28 cellular contexts compared by ENCODE assay signal in the genomic region with DNA sequence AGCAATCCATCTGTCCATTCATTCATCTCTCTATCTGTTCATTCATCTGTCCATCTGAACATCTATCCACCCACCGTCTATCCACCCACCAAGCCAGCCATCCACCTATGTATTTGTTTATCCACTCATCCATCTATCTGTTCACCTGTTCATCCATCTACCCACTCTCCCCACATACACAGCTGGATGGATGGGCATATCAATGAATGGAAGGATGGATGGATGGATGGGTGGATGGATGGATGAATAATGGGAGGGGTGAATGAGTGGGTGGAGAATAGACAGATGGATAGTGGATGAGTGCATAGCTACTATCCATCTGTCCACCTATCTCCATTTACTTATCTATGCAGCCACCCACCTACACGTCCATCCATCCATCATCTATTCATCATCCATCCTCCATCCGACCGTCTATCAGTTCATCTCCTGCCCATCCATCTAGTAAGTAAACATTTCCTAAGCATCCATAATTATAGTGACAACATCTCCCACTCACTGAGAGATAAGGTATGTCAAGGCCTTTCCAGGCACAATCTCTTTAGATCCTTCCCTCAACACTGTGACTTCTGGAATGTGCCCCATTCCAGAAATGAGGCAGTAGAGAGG. TPM values are rescaled to one million over a fixed set of nuclear protein-coding genes. Genes with fewer than 3 reads are reported as not detected.
DNase-seq lines count a peak whose midpoint lies in the region; ATAC-seq, FAIRE-seq and TF ChIP-seq lines count a peak whose summit lies in the region.
"Had no signal": no experiment of that assay in that cellular context is flagged by ENCODE, and none has a peak within 500 bp of the region (broad histone marks: within the 10 kb centered on the region; RNA-seq: fewer than 3 reads in every experiment).

No MANE protein-coding gene starts in this region.

- H3K36me3 ChIP-seq in K562 (ENCODE audit: control insufficient read depth, insufficient read depth, low read length) (no peaks in the 10 kb centered on the region), right lobe of liver (no peaks in the 10 kb centered on the region)
- H3K36me3 ChIP-seq: BE2C; BLaER1 treated with 17β-estradiol and CSF1 and Interleukin-3, amounts not matched to agents 10 nM and 100 nM had no signal

- TF ChIP-seq RAD21 in K562 (CRISPR knock-in tag; conservative IDR thresholded peaks at IDR 0.05 in 1 of 2, IDR thresholded peaks at IDR 0.05 in 1 of 2): no peak

- H3K9ac ChIP-seq in K562 (ENCODE audit: insufficient read depth in 1 of 2, low read depth in 2 of 2, low read length in 2 of 2): no peak overlapping the region
- H3K9ac ChIP-seq: BLaER1 treated with 17β-estradiol and CSF1 and Interleukin-3, amounts not matched to agents 10 nM and 100 nM had no signal

- in situ Hi-C loops in K562 (cut with MboI): no loop called here

- H3K9me3 ChIP-seq in K562 (replicated peaks; ENCODE audit: control insufficient read depth, insufficient read depth, low read depth, low read length) (no peaks in the 10 kb centered on the region), right lobe of liver (no peaks in the 10 kb centered on the region)
- H3K9me3 ChIP-seq: A549, BE2C had no signal

- no peak for TF ChIP-seq EP300 in K562 (IDR thresholded peaks at IDR 0.05; ENCODE audit: low read length)

- 3% methylated on average over 4 of the region's 4 CpGs for WGBS in K562 (ENCODE audit: insufficient coverage, low coverage, missing lambda C conversion rate)
- 45% methylated on average over 4 of the region's 4 CpGs for WGBS in right lobe of liver (ENCODE audit: insufficient coverage, low coverage, low lambda C conversion rate, missing lambda C conversion rate)

- POLR2A ChIA-PET in K562 (lab: Yijun Ruan, JAX): interaction anchor here (0.5 to 1.8 kb wide), 7 partner anchors 8 to 798 kb away, joined by 3 to 5 read pairs (median 3); partner anchors contain the start of gene PCK1

- H3K4me2 ChIP-seq in K562 (ENCODE audit: insufficient read depth, low read length): no peak overlapping the region
- H3K4me2 ChIP-seq: A549; BLaER1 treated with 17β-estradiol and CSF1 and Interleukin-3, amounts not matched to agents 10 nM and 100 nM; GM23338 had no signal

- H2AFZ ChIP-seq in K562 (ENCODE audit: low read depth, low read length): no peak overlapping the region
- H2AFZ ChIP-seq: GM23338 had no signal

- H4K20me1 ChIP-seq in K562 (replicated peaks; ENCODE audit: control insufficient read depth, insufficient read depth, low read length): no peaks in the 10 kb centered on the region
- H4K20me1 ChIP-seq: BLaER1 treated with 17β-estradiol and CSF1 and Interleukin-3, amounts not matched to agents 10 nM and 100 nM had no signal

- no peak for ATAC-seq in K562
- no peak for ATAC-seq in right lobe of liver
- ATAC-seq: A549, GM23338, HCT116 had no signal

- BruUV-seq in K562 (replicated peaks; lab: Mats Ljungman, UMichigan): no TSS peak

- no peaks in the 10 kb centered on the region for H3K79me2 ChIP-seq in K562 (ENCODE audit: control insufficient read depth, insufficient read depth, low read length)

- FAIRE-seq in HTR-8/SVneo (lab: Jason Lieb, UNC): peak; percentile 97
- FAIRE-seq in K562 (lab: Jason Lieb, UNC): no peak
- FAIRE-seq: A549, D721Med, GM12891, GM18507 had no signal

- H3K4me3 ChIP-seq in K562: no peak overlapping the region
- no peak overlapping the region for H3K4me3 ChIP-seq in right lobe of liver
- H3K4me3 ChIP-seq: A549; BLaER1 treated with 17β-estradiol and CSF1 and Interleukin-3, amounts not matched to agents 10 nM and 100 nM; GM23338 had no signal

- DNase-seq in HTR-8/SVneo (ENCODE audit: insufficient read length, low spot score) (no peak), K562 (ENCODE audit: extremely low read depth in 1 of 4, low spot score in 3 of 4) (no peak), right lobe of liver (no peak), NCI-H226 (no peak), DMS 273 (lab: John Stamatoyannopoulos, UW; ENCODE audit: unreplicated experiment) (no peak)
- DNase-seq in activated CD8-positive, alpha-beta memory T cell treated with anti-CD3 and anti-CD28 coated beads, Interleukin-2, amount 50 U/mL, for 48 hours: no peak
- DNase-seq: 8988T; ACHN; AML-193; BE2C; CD4-positive, alpha-beta T cell; CD8-positive, alpha-beta memory T cell; DMS53; DMS79 treated with DMSO at 0.1 percent for 48 hours; GF-D8; H9; HFFc6 had no signal

- intact Hi-C loops in K562 (cut with micrococcal nuclease) (no loop called here), right lobe of liver (cut with DNase I) (no loop called here)

- TF ChIP-seq POLR2A in K562 (conservative IDR thresholded peaks at IDR 0.05) (no peak), right lobe of liver (IDR thresholded peaks at IDR 0.05) (no peak)

- H3K27ac ChIP-seq in K562 (ENCODE audit: extremely low read depth, low read depth, low read length): no peak overlapping the region
- H3K27ac ChIP-seq in right lobe of liver: peak overlapping the region in 2 of 3 donors; percentile 58 to 82
- H3K27ac ChIP-seq: A549; BLaER1 treated with 17β-estradiol and CSF1 and Interleukin-3, amounts not matched to agents 10 nM and 100 nM had no signal

- TF ChIP-seq CTCF in K562 (IDR thresholded peaks at IDR 0.05 in 2 of 3, conservative IDR thresholded peaks at IDR 0.05 in 1 of 3; ENCODE audit: insufficient read depth in 2 of 3, low read depth in 1 of 3, low read length in 3 of 3) (no peak), right lobe of liver (IDR thresholded peaks at IDR 0.05) (no peak)

- CTCF ChIA-PET in K562 (lab: Yijun Ruan, JAX; ENCODE audit: low intra/inter-chr PET ratio): interaction anchor here (1.1 kb wide), 1 partner anchor 51 kb away, joined by 4 read pairs; no protein-coding TSS in a partner anchor

- no peaks in the 10 kb centered on the region for H3K9me1 ChIP-seq in K562 (ENCODE audit: control insufficient read depth, insufficient read depth, low read length)

- H3K27me3 ChIP-seq in K562 (ENCODE audit: control insufficient read depth in 2 of 2, insufficient read depth in 2 of 2, low read length in 2 of 2): peaks cover 21 to 54% of the 10 kb centered on the region in 2 experiments; a peak in 4 of 5 replicates
- H3K27me3 ChIP-seq in right lobe of liver: no peaks in the 10 kb centered on the region

- peaks cover 26 to 39% of the 10 kb centered on the region in 2 experiments for H3K4me1 ChIP-seq in K562 (replicated peaks in 1 of 2; ENCODE audit: control insufficient read depth in 2 of 2, insufficient read depth in 2 of 2, low read length in 2 of 2)
- peaks cover 0 to 42% (median 19%) of the 10 kb centered on the region in 4 donors for H3K4me1 ChIP-seq in right lobe of liver
- H3K4me1 ChIP-seq: A549, BE2C had no signal

RNA-seq across cellular contexts. Expression of gene PCK1, which starts 16.1 kb away (rescaled TPM):
- 0.70 and 2.3 TPM in 2 replicates for total RNA-seq in K562 (2011; cell fraction: chromatin; rRNA removed; ENCODE audit: low replicate concordance)
- total RNA-seq in K562 (2011; cell fraction: nucleolus; rRNA removed): 0.92 and 1.3 TPM in 2 replicates
- total RNA-seq in K562 (2011; cell fraction: nucleoplasm; rRNA removed): 0.38 and 1.2 TPM in 2 replicates
- total RNA-seq in K562 (2014; rRNA removed) (0.05 and 0.16 TPM in 2 replicates), K562 (2014; rRNA removed; fragmentation: Illumina TruSeq; extraction: Trizol) (0.13 and 0.18 TPM in 2 replicates), K562 (2015; rRNA removed; fragmentation: Illumina TruSeq; extraction: Trizol) (0.29 and 0.30 TPM in 2 replicates), K562 (2021) (0.54 and 0.73 TPM in 2 replicates), right lobe of liver (1,000 to 10,000 TPM in 2 of 6 experiments, 100 to 1,000 TPM in 4; 187 to 1,757 (median 778) TPM)
- polyA plus RNA-seq in K562 (2011; rRNA removed) (0.09 and 0.15 TPM in 2 replicates), K562 (2014; fragmentation: Illumina TruSeq; extraction: Trizol) (0.12 and 0.14 TPM in 2 replicates), K562 (2014; fragmentation: Nextera tagmentation; extraction: Ambion mirVana) (under 1 TPM; 0.10 to 0.15 TPM), K562 (2014; rRNA removed) (0.12 and 0.46 TPM in 2 replicates)
- 0.04 and 0.48 TPM in 2 replicates for polyA plus RNA-seq in K562 (2011; cell fraction: cytosol; rRNA removed)
- 0.90 and 1.5 TPM in 2 replicates for polyA plus RNA-seq in K562 (2011; cell fraction: nucleus; rRNA removed)
- polyA plus RNA-seq in K562 (2012): 0.14 and 0.21 TPM in 2 replicates
- polyA minus RNA-seq in K562 (2011; rRNA and poly(A)+ RNA removed): 0.72 and 1.2 TPM in 2 replicates
- 1.2 TPM in 1 of 2 replicates, not detected in the other for polyA minus RNA-seq in K562 (2011; cell fraction: cytosol; rRNA and poly(A)+ RNA removed)
- polyA minus RNA-seq in K562 (2011; cell fraction: nucleus; rRNA and poly(A)+ RNA removed): 0.67 and 1.1 TPM in 2 replicates
- total RNA-seq: CD4-positive, alpha-beta T cell; CD8-positive, alpha-beta memory T cell; Daoy; G401; GM23338; H9; HFFc6 had no signal
- polyA plus RNA-seq: CD14-positive monocyte; CD8-positive, alpha-beta memory T cell; GM23338 had no signal

RNA-seq across cellular contexts. Expression of gene ZBP1, which starts 43.2 kb away (rescaled TPM):
- total RNA-seq in K562 (2011; cell fraction: chromatin; rRNA removed; ENCODE audit: low replicate concordance): not detected in 2 replicates
- total RNA-seq in K562 (2011; cell fraction: nucleolus; rRNA removed): not detected in 2 replicates
- total RNA-seq in K562 (2011; cell fraction: nucleoplasm; rRNA removed): not detected in 2 replicates
- total RNA-seq in K562 (2014; rRNA removed) (not detected in 2 replicates), K562 (2014; rRNA removed; fragmentation: Illumina TruSeq; extraction: Trizol) (not detected in 2 replicates), K562 (2015; rRNA removed; fragmentation: Illumina TruSeq; extraction: Trizol) (not detected in 2 replicates), K562 (2021) (not detected in 2 replicates), right lobe of liver (under 1 TPM in 4 of 6 experiments, not detected in 2; 0.14 to 0.75 (median 0.36) TPM)
- polyA plus RNA-seq in K562 (2011; rRNA removed) (not detected in 2 replicates), K562 (2014; fragmentation: Illumina TruSeq; extraction: Trizol) (not detected in 2 replicates), K562 (2014; fragmentation: Nextera tagmentation; extraction: Ambion mirVana) (not detected), K562 (2014; rRNA removed) (not detected in 2 replicates)
- not detected in 2 replicates for polyA plus RNA-seq in K562 (2011; cell fraction: cytosol; rRNA removed)
- polyA plus RNA-seq in K562 (2011; cell fraction: nucleus; rRNA removed): not detected in 2 replicates
- not detected in 2 replicates for polyA plus RNA-seq in K562 (2012)
- polyA minus RNA-seq in K562 (2011; rRNA and poly(A)+ RNA removed): not detected in 2 replicates
- not detected in 2 replicates for polyA minus RNA-seq in K562 (2011; cell fraction: cytosol; rRNA and poly(A)+ RNA removed)
- not detected in 2 replicates for polyA minus RNA-seq in K562 (2011; cell fraction: nucleus; rRNA and poly(A)+ RNA removed)
- total RNA-seq: G401, GM23338, H4, H9, HFFc6 had no signal
- polyA plus RNA-seq: GM23338 had no signal

RNA-seq across cellular contexts. Expression of gene CTCFL, which starts 52.1 kb away (rescaled TPM):
- 102 and 125 TPM in 2 replicates for total RNA-seq in K562 (2011; cell fraction: chromatin; rRNA removed; ENCODE audit: low replicate concordance)
- 77.5 and 83.4 TPM in 2 replicates for total RNA-seq in K562 (2011; cell fraction: nucleolus; rRNA removed)
- total RNA-seq in K562 (2011; cell fraction: nucleoplasm; rRNA removed): 85.3 and 118 TPM in 2 replicates
- total RNA-seq in K562 (2014; rRNA removed): 120 and 126 TPM in 2 replicates
- 111 and 112 TPM in 2 replicates for total RNA-seq in K562 (2014; rRNA removed; fragmentation: Illumina TruSeq; extraction: Trizol)
- total RNA-seq in K562 (2015; rRNA removed; fragmentation: Illumina TruSeq; extraction: Trizol): 80.9 and 89.1 TPM in 2 replicates
- total RNA-seq in K562 (2021): 122 and 124 TPM in 2 replicates
- polyA plus RNA-seq in K562 (2011; rRNA removed): 188 and 206 TPM in 2 replicates
- polyA plus RNA-seq in K562 (2011; cell fraction: cytosol; rRNA removed): 125 and 152 TPM in 2 replicates
- 92.0 and 115 TPM in 2 replicates for polyA plus RNA-seq in K562 (2011; cell fraction: nucleus; rRNA removed)
- polyA plus RNA-seq in K562 (2012): 72.2 and 120 TPM in 2 replicates
- polyA plus RNA-seq in K562 (2014; fragmentation: Illumina TruSeq; extraction: Trizol): 137 and 177 TPM in 2 replicates
- 10 to 100 TPM; 42.4 to 62.7 TPM for polyA plus RNA-seq in K562 (2014; fragmentation: Nextera tagmentation; extraction: Ambion mirVana)
- 100 and 122 TPM in 2 replicates for polyA plus RNA-seq in K562 (2014; rRNA removed)
- 265 and 279 TPM in 2 replicates for polyA minus RNA-seq in K562 (2011; rRNA and poly(A)+ RNA removed)
- polyA minus RNA-seq in K562 (2011; cell fraction: cytosol; rRNA and poly(A)+ RNA removed): 117 and 124 TPM in 2 replicates
- 39.4 and 86.3 TPM in 2 replicates for polyA minus RNA-seq in K562 (2011; cell fraction: nucleus; rRNA and poly(A)+ RNA removed)
- total RNA-seq in right lobe of liver: under 1 TPM in 4 of 6 experiments, not detected in 2; 0.09 to 0.50 (median 0.33) TPM
- total RNA-seq: CD4-positive, alpha-beta T cell; CD8-positive, alpha-beta memory T cell; H4; HFFc6 had no signal
- polyA plus RNA-seq: CD14-positive monocyte; CD8-positive, alpha-beta memory T cell had no signal

Comparison
In these comparisons a context has a peak if more than half of its experiments do, and no peak if none do; other contexts are left out.
1. RNA of gene PCK1, which starts 16.1 kb away (total RNA-seq): 187 to 1,757 TPM in right lobe of liver; 0.05 to 2.3 TPM in K562; every median in the first group is over 10 times any median in the second.
2. RNA of gene CTCFL, which starts 52.1 kb away (total RNA-seq): 77.5 to 126 TPM in K562; 0.09 to 0.50 TPM in right lobe of liver; every median in the first group is over 10 times any median in the second.